ENCODE assay signal across 24 cellular contexts in genomic region chr14:51525705-51526104, GRCh38.
DNase-seq lines count a peak whose midpoint lies in the region; ATAC-seq, FAIRE-seq and TF ChIP-seq lines count a peak whose summit lies in the region.
"Had no signal": no experiment of that assay in that cellular context is flagged by ENCODE, and none has a peak within 500 bp of the region (broad histone marks: within the 10 kb centered on the region; RNA-seq: fewer than 3 reads in every experiment).

No MANE protein-coding gene starts in this region.

- DNase-seq in activated CD8-positive, alpha-beta T cell treated with anti-CD3 and anti-CD28 coated beads for 36 hours = no peak
- no peak for DNase-seq in activated CD8-positive, alpha-beta T cell treated with anti-CD3 and anti-CD28 coated beads, Interleukin-2, amount 10 ng/mL, durations not matched to agents 7 days and 5 days
- no peak for DNase-seq in IMR-90
- no peak for DNase-seq in urothelium cell line (ENCODE audit: low spot score)
- no peak for DNase-seq in DMS53 (lab: John Stamatoyannopoulos, UW)
- DNase-seq in NCI-H187 treated with DMSO at 0.1 percent for 48 hours (lab: John Stamatoyannopoulos, UW) = no peak
- no peak for DNase-seq in NCI-H1048 (lab: John Stamatoyannopoulos, UW)
- DNase-seq: ACHN; Caco-2; CD4-positive, alpha-beta memory T cell; DMS 273 treated with DMSO at 0.1 percent for 48 hours; NCI-H1105 treated with DMSO at 0.1 percent for 48 hours; NCI-H2081; NCI-H2171; NCI-H345; NCI-H524 treated with DMSO at 0.1 percent for 48 hours; OCI-M1; SHP77 had no signal

- no peaks in the 10 kb centered on the region for H3K36me3 ChIP-seq in IMR-90 (ENCODE audit: control insufficient read depth, insufficient read depth, low read length)
- H3K36me3 ChIP-seq: BLaER1 treated with 17β-estradiol and CSF1 and Interleukin-3, amounts not matched to agents 10 nM and 100 nM had no signal

- H4K20me1 ChIP-seq in IMR-90 (ENCODE audit: insufficient read depth, low read length) = no peaks in the 10 kb centered on the region
- H4K20me1 ChIP-seq: BLaER1 treated with 17β-estradiol and CSF1 and Interleukin-3, amounts not matched to agents 10 nM and 100 nM had no signal

- TF ChIP-seq CTCF in activated CD8-positive, alpha-beta T cell treated with anti-CD3 and anti-CD28 coated beads for 36 hours (IDR thresholded peaks at IDR 0.05) = no peak
- TF ChIP-seq CTCF in IMR-90 (conservative IDR thresholded peaks at IDR 0.05; ENCODE audit: low read depth, low read length) = no peak

- intact Hi-C loops in activated CD8-positive, alpha-beta T cell treated with anti-CD3 and anti-CD28 coated beads for 36 hours (cut with micrococcal nuclease) = no loop called here
- intact Hi-C loops in IMR-90 (cut with micrococcal nuclease) = no loop called here

- H2AK9ac ChIP-seq in IMR-90 (replicated peaks; ENCODE audit: low read depth, low read length, poor library complexity) = no peak overlapping the region

- peak; percentile 45 for ATAC-seq in activated CD8-positive, alpha-beta T cell treated with anti-CD3 and anti-CD28 coated beads for 36 hours
- ATAC-seq in activated CD8-positive, alpha-beta T cell treated with anti-CD3 and anti-CD28 coated beads, Interleukin-2, amount 10 ng/mL, durations not matched to agents 7 days and 5 days = no peak
- ATAC-seq in IMR-90 (ENCODE audit: low read depth) = no peak
- peak; percentile 10 for ATAC-seq in esophagus mucosa

- CTCF ChIA-PET in activated CD8-positive, alpha-beta T cell treated with anti-CD3 and anti-CD28 coated beads for 36 hours (lab: Charles Lee) = no interaction called here
- CTCF ChIA-PET in activated CD8-positive, alpha-beta T cell treated with anti-CD3 and anti-CD28 coated beads, Interleukin-2, amount 10 ng/mL, durations not matched to agents 7 days and 5 days (lab: Charles Lee) = no interaction called here
- CTCF ChIA-PET in IMR-90 (lab: Yijun Ruan, JAX) = interaction anchor here (0.6 kb wide), 1 partner anchor 242 kb away, joined by 3 read pairs; no protein-coding TSS in a partner anchor

- no peak overlapping the region for H3K4me3 ChIP-seq in IMR-90 (ENCODE audit: insufficient read depth, low read depth, low read length)
- H3K4me3 ChIP-seq: BLaER1 treated with 17β-estradiol and CSF1 and Interleukin-3, amounts not matched to agents 10 nM and 100 nM had no signal

- no peak overlapping the region for H2AFZ ChIP-seq in IMR-90 (replicated peaks; ENCODE audit: low read length, poor library complexity)

- no peak for TF ChIP-seq POLR2A in IMR-90 (IDR thresholded peaks at IDR 0.05; ENCODE audit: low read depth, low read length)

- FAIRE-seq in urothelium cell line (lab: Jason Lieb, UNC) = peak; percentile 23
- FAIRE-seq: GM19239 had no signal

- no peaks in the 10 kb centered on the region for H3K27me3 ChIP-seq in IMR-90 (ENCODE audit: control insufficient read depth, insufficient read depth, low read length)
- H3K27me3 ChIP-seq: BLaER1 treated with 17β-estradiol and CSF1 and Interleukin-3, amounts not matched to agents 10 nM and 100 nM had no signal

- peak overlapping the region; percentile 40; the same call in 2 of the 3 replicates for H2BK15ac ChIP-seq in IMR-90 (ENCODE audit: low read depth, low read length)

- no peaks in the 10 kb centered on the region for H3K36me3 Mint-ChIP-seq in activated CD8-positive, alpha-beta T cell treated with anti-CD3 and anti-CD28 coated beads for 36 hours (ENCODE audit: low read depth)
- H3K36me3 Mint-ChIP-seq in activated CD8-positive, alpha-beta T cell treated with anti-CD3 and anti-CD28 coated beads, Interleukin-2, amount 10 ng/mL, durations not matched to agents 7 days and 5 days (ENCODE audit: low read depth) = no peaks in the 10 kb centered on the region
- H3K36me3 Mint-ChIP-seq: CD4-positive, alpha-beta memory T cell had no signal

- H2BK20ac ChIP-seq in IMR-90 (ENCODE audit: low read depth, low read length) = peak overlapping the region; percentile 84; the same call in 1 of the 2 replicates

- H3K9me1 ChIP-seq in IMR-90 (ENCODE audit: insufficient read depth, low read length) = peaks cover 17% of the 10 kb centered on the region

- peak overlapping the region; percentile 29 for H2BK5ac ChIP-seq in IMR-90 (ENCODE audit: low read depth, low read length, poor library complexity, severe bottlenecking)

- peaks cover 11% of the 10 kb centered on the region for H3K4me1 ChIP-seq in IMR-90 (ENCODE audit: control insufficient read depth, insufficient read depth, low read length)
- H3K4me1 ChIP-seq: BLaER1 treated with 17β-estradiol and CSF1 and Interleukin-3, amounts not matched to agents 10 nM and 100 nM; Caco-2 had no signal

- H3K4me3 Mint-ChIP-seq in activated CD8-positive, alpha-beta T cell treated with anti-CD3 and anti-CD28 coated beads for 36 hours = no peak overlapping the region
- no peak overlapping the region for H3K4me3 Mint-ChIP-seq in activated CD8-positive, alpha-beta T cell treated with anti-CD3 and anti-CD28 coated beads, Interleukin-2, amount 10 ng/mL, durations not matched to agents 7 days and 5 days
- H3K4me3 Mint-ChIP-seq: CD4-positive, alpha-beta memory T cell had no signal

- H3K4me1 Mint-ChIP-seq in activated CD8-positive, alpha-beta T cell treated with anti-CD3 and anti-CD28 coated beads for 36 hours (ENCODE audit: low read depth) = no peaks in the 10 kb centered on the region
- H3K4me1 Mint-ChIP-seq in activated CD8-positive, alpha-beta T cell treated with anti-CD3 and anti-CD28 coated beads, Interleukin-2, amount 10 ng/mL, durations not matched to agents 7 days and 5 days (ENCODE audit: low read depth) = no peaks in the 10 kb centered on the region
- H3K4me1 Mint-ChIP-seq: CD4-positive, alpha-beta memory T cell had no signal

- no peaks in the 10 kb centered on the region for H3K9me3 ChIP-seq in IMR-90 (ENCODE audit: control insufficient read depth, insufficient read depth, low read length)
- H3K9me3 ChIP-seq: BLaER1 treated with 17β-estradiol and CSF1 and Interleukin-3, amounts not matched to agents 10 nM and 100 nM; Caco-2 had no signal

- peak overlapping the region; percentile 37 for H4K91ac ChIP-seq in IMR-90 (ENCODE audit: insufficient read depth, low read depth, low read length)

- H2AK5ac ChIP-seq in IMR-90 (ENCODE audit: low read depth, low read length) = peak overlapping the region; percentile 79

- peaks cover 2% of the 10 kb centered on the region for H3K27me3 Mint-ChIP-seq in activated CD8-positive, alpha-beta T cell treated with anti-CD3 and anti-CD28 coated beads for 36 hours
- no peaks in the 10 kb centered on the region for H3K27me3 Mint-ChIP-seq in activated CD8-positive, alpha-beta T cell treated with anti-CD3 and anti-CD28 coated beads, Interleukin-2, amount 10 ng/mL, durations not matched to agents 7 days and 5 days (ENCODE audit: low read depth)

- no peak overlapping the region for H3K4me2 ChIP-seq in IMR-90 (ENCODE audit: low read depth, low read length)
- H3K4me2 ChIP-seq: BLaER1 treated with 17β-estradiol and CSF1 and Interleukin-3, amounts not matched to agents 10 nM and 100 nM; KMS-11 had no signal

- no peak overlapping the region for H3K27ac Mint-ChIP-seq in activated CD8-positive, alpha-beta T cell treated with anti-CD3 and anti-CD28 coated beads for 36 hours
- H3K27ac Mint-ChIP-seq in activated CD8-positive, alpha-beta T cell treated with anti-CD3 and anti-CD28 coated beads, Interleukin-2, amount 10 ng/mL, durations not matched to agents 7 days and 5 days = no peak overlapping the region
- H3K27ac Mint-ChIP-seq: CD4-positive, alpha-beta memory T cell had no signal

- H3K14ac ChIP-seq in IMR-90 (replicated peaks; ENCODE audit: low read depth, low read length) = peak overlapping the region; percentile 88

- no peak overlapping the region for H3K27ac ChIP-seq in IMR-90 (ENCODE audit: insufficient read depth, low read length)
- H3K27ac ChIP-seq: 22Rv1; BLaER1 treated with 17β-estradiol and CSF1 and Interleukin-3, amounts not matched to agents 10 nM and 100 nM; HL-60; KMS-11 had no signal

- no peaks in the 10 kb centered on the region; a peak in 1 of 4 replicates for H3K79me1 ChIP-seq in IMR-90 (ENCODE audit: low read depth in 1 of 2, low read length in 2 of 2)

- WGBS in IMR-90 (ENCODE audit: extremely low coverage in 2 of 2, insufficient read length in 1 of 2), 2 experiments = 100% methylated on average over 1 of the region's 2 CpGs; no CpG with 5 or more reads in 1 of the 2 experiments

- in situ Hi-C loops in IMR-90 (cut with MboI; ENCODE audit: low sequenced_read_pairs) = no loop called here

- peak overlapping the region; percentile 87 for H2BK120ac ChIP-seq in IMR-90 (ENCODE audit: low read depth, low read length)

- no peak overlapping the region for H3K9ac ChIP-seq in IMR-90 (ENCODE audit: low read depth, low read length)
- H3K9ac ChIP-seq: BLaER1 treated with 17β-estradiol and CSF1 and Interleukin-3, amounts not matched to agents 10 nM and 100 nM; KMS-11 had no signal

- peak overlapping the region; percentile 88 for H3K4ac ChIP-seq in IMR-90 (ENCODE audit: low read depth, low read length)

- no peak overlapping the region for H3K23ac ChIP-seq in IMR-90 (ENCODE audit: low read depth, low read length)

- no peak overlapping the region for H3K56ac ChIP-seq in IMR-90 (ENCODE audit: extremely low read depth, insufficient read depth, low read length)

- H3K9me3 Mint-ChIP-seq in activated CD8-positive, alpha-beta T cell treated with anti-CD3 and anti-CD28 coated beads for 36 hours = peaks cover 2% of the 10 kb centered on the region
- H3K9me3 Mint-ChIP-seq in activated CD8-positive, alpha-beta T cell treated with anti-CD3 and anti-CD28 coated beads, Interleukin-2, amount 10 ng/mL, durations not matched to agents 7 days and 5 days (ENCODE audit: insufficient read depth) = no peaks in the 10 kb centered on the region

- BruUV-seq in IMR-90 (replicated peaks; lab: Mats Ljungman, UMichigan) = no TSS peak

- POLR2A ChIA-PET in activated CD8-positive, alpha-beta T cell treated with anti-CD3 and anti-CD28 coated beads for 36 hours (lab: Charles Lee) = no interaction called here
- POLR2A ChIA-PET in activated CD8-positive, alpha-beta T cell treated with anti-CD3 and anti-CD28 coated beads, Interleukin-2, amount 10 ng/mL, durations not matched to agents 7 days and 5 days (lab: Charles Lee) = no interaction called here
- POLR2A ChIA-PET in IMR-90 (lab: Charles Lee; ENCODE audit: unreplicated experiment) = no interaction called here

- H4K8ac ChIP-seq in IMR-90 (ENCODE audit: low read depth in 2 of 2, low read length in 2 of 2) = no peak overlapping the region; a peak in 1 of 4 replicates

- peak overlapping the region; percentile 73; the same call in 1 of the 2 replicates for H3K18ac ChIP-seq in IMR-90 (ENCODE audit: low read depth, low read length)

- dilution Hi-C loops in IMR-90 (cut with HindIII; ENCODE audit: low sequenced_read_pairs, unreplicated experiment) = no loop called here

- peak overlapping the region; percentile 15; the same call in 1 of the 2 replicates for H4K5ac ChIP-seq in IMR-90 (ENCODE audit: low read depth, low read length)

- no peak for TF ChIP-seq RAD21 in IMR-90 (IDR thresholded peaks at IDR 0.05; ENCODE audit: low read length)

Comparison
In these comparisons a context has a peak if more than half of its experiments do, and no peak if none do; other contexts are left out.
1. ATAC-seq: peak in activated CD8-positive, alpha-beta T cell treated with anti-CD3 and anti-CD28 coated beads for 36 hours (single experiment) and esophagus mucosa (single experiment); none in activated CD8-positive, alpha-beta T cell treated with anti-CD3 and anti-CD28 coated beads, Interleukin-2, amount 10 ng/mL, durations not matched to agents 7 days and 5 days (single experiment) and IMR-90 (single experiment).